In the genomic region with DNA sequence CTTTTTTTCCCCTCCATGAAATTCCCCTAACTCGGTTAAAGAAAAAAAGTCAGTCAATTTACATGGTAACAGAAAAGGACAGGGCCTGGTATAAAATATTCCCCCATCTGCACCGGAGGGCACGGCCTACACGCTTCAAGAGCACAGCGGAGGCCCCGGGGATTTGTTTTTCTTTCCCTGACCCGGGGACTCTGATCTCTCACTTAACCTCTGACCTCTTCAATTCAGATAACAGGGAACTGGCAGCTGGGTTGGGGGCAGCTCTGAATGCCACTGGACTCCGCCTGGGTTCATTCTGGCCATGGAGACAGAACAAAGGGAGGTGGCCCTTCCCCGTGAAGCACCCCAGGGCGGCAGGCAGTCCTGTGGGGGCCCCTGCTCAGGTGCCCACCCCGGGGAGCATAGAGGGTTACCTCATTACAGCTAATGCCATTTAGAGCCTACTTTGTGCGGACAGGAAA, we compare ENCODE assay signal across 1 cellular context.
A peak's percentile ranks its signal among the peaks of the same experiment; 100 is the strongest.
TF ChIP-seq lines count a peak whose summit lies in the region.

No MANE protein-coding gene starts in this region.

TF ChIP-seq in HepG2, 621 proteins besides CTCF, POLR2A, EP300 and RAD21 (continued from another document and continues in another):
- TF ChIP-seq PHF8 (CRISPR knock-in tag; IDR thresholded peaks at IDR 0.05) (peak; percentile 57), ZNF543 (CRISPR knock-in tag; IDR thresholded peaks at IDR 0.05) (0 out of 2 replicates have a peak, but pooled peaks have one; percentile 49), ZNF136 (CRISPR knock-in tag; IDR thresholded peaks at IDR 0.05; ENCODE audit: low read depth) (no peak; the same call in 1 of the 2 replicates), NFYB (CRISPR knock-in tag; IDR thresholded peaks at IDR 0.05) (no peak), KMT2A (CRISPR knock-in tag; IDR thresholded peaks at IDR 0.05) (no peak), ZFP36 (IDR thresholded peaks at IDR 0.05; ENCODE audit: borderline replicate concordance, low read depth, low read length, partially characterized antibody) (no peak), ATF1 (CRISPR knock-in tag; IDR thresholded peaks at IDR 0.05) (peak; percentile 47), ZNF343 (CRISPR knock-in tag; IDR thresholded peaks at IDR 0.05) (peak; percentile 99), HCFC1 (IDR thresholded peaks at IDR 0.05; ENCODE audit: low read depth, low read length) (no peak), ZNF589 (CRISPR knock-in tag; conservative IDR thresholded peaks at IDR 0.05) (no peak), GZF1 (CRISPR knock-in tag; IDR thresholded peaks at IDR 0.05) (no peak), ZMYM2 (CRISPR knock-in tag; IDR thresholded peaks at IDR 0.05) (0 out of 2 replicates have a peak, but pooled peaks have one; percentile 46), SAP130 (CRISPR knock-in tag; IDR thresholded peaks at IDR 0.05; ENCODE audit: low read depth) (peak; percentile 69), U2AF2 (IDR thresholded peaks at IDR 0.05; ENCODE audit: low read depth, low read length) (no peak), RXRB (CRISPR knock-in tag; IDR thresholded peaks at IDR 0.05; ENCODE audit: borderline replicate concordance) (peak; percentile 87; the same call in 1 of the 2 replicates), FOXK1 (CRISPR knock-in tag; IDR thresholded peaks at IDR 0.05; ENCODE audit: borderline replicate concordance, low read depth) (peak; percentile 35; the same call in 1 of the 2 replicates), SETDB1 (CRISPR knock-in tag; IDR thresholded peaks at IDR 0.05; ENCODE audit: borderline replicate concordance) (no peak), TBX2 (CRISPR knock-in tag; IDR thresholded peaks at IDR 0.05; ENCODE audit: borderline replicate concordance) (peak; percentile 64; the same call in 1 of the 2 replicates), ZSCAN30 (CRISPR knock-in tag; IDR thresholded peaks at IDR 0.05) (no peak), THAP11 (CRISPR knock-in tag; IDR thresholded peaks at IDR 0.05) (peak; percentile 58; the same call in 1 of the 2 replicates), ZNF432 (CRISPR knock-in tag; IDR thresholded peaks at IDR 0.05; ENCODE audit: borderline replicate concordance) (no peak), GFI1 (CRISPR knock-in tag; IDR thresholded peaks at IDR 0.05; ENCODE audit: borderline replicate concordance) (peak; percentile 36; the same call in 1 of the 2 replicates), REL (CRISPR knock-in tag; conservative IDR thresholded peaks at IDR 0.05) (no peak), MED1 (CRISPR knock-in tag; IDR thresholded peaks at IDR 0.05) (peak; percentile 90), ZNF567 (CRISPR knock-in tag; IDR thresholded peaks at IDR 0.05; ENCODE audit: borderline replicate concordance) (no peak), HMGA1 (CRISPR knock-in tag; conservative IDR thresholded peaks at IDR 0.05) (no peak), HNF4A (CRISPR knock-in tag; IDR thresholded peaks at IDR 0.05) (peak; percentile 97), SPEN (CRISPR knock-in tag; IDR thresholded peaks at IDR 0.05; ENCODE audit: low read depth) (peak; percentile 82), MTF2 (CRISPR knock-in tag; IDR thresholded peaks at IDR 0.05; ENCODE audit: borderline replicate concordance) (no peak), ASH2L (IDR thresholded peaks at IDR 0.05; ENCODE audit: insufficient read length, low read depth, low read length) (peak; percentile 88), CREM (IDR thresholded peaks at IDR 0.05) (peak; percentile 68; the same call in 1 of the 2 replicates), CREM (CRISPR knock-in tag; IDR thresholded peaks at IDR 0.05) (no peak), FLYWCH1 (CRISPR knock-in tag; IDR thresholded peaks at IDR 0.05) (no peak), MBD4 (IDR thresholded peaks at IDR 0.05; ENCODE audit: borderline replicate concordance, low read length) (no peak), ETV5 (CRISPR knock-in tag; IDR thresholded peaks at IDR 0.05; ENCODE audit: borderline replicate concordance) (peak; percentile 13; the same call in 1 of the 2 replicates), ELF1 (CRISPR knock-in tag; IDR thresholded peaks at IDR 0.05) (0 out of 2 replicates have a peak, but pooled peaks have one; percentile 42)
- TF ChIP-seq, protein P1, sequence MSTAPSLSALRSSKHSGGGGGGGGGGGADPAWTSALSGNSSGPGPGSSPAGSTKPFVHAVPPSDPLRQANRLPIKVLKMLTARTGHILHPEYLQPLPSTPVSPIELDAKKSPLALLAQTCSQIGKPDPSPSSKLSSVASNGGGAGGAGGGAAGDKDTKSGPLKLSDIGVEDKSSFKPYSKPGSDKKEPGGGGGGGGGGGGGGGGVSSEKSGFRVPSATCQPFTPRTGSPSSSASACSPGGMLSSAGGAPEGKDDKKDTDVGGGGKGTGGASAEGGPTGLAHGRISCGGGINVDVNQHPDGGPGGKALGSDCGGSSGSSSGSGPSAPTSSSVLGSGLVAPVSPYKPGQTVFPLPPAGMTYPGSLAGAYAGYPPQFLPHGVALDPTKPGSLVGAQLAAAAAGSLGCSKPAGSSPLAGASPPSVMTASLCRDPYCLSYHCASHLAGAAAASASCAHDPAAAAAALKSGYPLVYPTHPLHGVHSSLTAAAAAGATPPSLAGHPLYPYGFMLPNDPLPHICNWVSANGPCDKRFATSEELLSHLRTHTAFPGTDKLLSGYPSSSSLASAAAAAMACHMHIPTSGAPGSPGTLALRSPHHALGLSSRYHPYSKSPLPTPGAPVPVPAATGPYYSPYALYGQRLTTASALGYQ (CRISPR knock-in tag; IDR thresholded peaks at IDR 0.05) = peak; percentile 53; the same call in 1 of the 2 replicates
- TF ChIP-seq, protein P2, sequence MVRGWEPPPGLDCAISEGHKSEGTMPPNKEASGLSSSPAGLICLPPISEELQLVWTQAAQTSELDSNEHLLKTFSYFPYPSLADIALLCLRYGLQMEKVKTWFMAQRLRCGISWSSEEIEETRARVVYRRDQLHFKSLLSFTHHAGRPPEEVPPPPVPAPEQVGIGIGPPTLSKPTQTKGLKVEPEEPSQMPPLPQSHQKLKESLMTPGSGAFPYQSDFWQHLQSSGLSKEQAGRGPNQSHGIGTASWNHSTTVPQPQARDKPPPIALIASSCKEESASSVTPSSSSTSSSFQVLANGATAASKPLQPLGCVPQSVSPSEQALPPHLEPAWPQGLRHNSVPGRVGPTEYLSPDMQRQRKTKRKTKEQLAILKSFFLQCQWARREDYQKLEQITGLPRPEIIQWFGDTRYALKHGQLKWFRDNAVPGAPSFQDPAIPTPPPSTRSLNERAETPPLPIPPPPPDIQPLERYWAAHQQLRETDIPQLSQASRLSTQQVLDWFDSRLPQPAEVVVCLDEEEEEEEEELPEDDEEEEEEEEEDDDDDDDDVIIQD (CRISPR knock-in tag; IDR thresholded peaks at IDR 0.05; ENCODE audit: low read depth) = peak; percentile 83; the same call in 1 of the 2 replicates
- TF ChIP-seq, protein P3, sequence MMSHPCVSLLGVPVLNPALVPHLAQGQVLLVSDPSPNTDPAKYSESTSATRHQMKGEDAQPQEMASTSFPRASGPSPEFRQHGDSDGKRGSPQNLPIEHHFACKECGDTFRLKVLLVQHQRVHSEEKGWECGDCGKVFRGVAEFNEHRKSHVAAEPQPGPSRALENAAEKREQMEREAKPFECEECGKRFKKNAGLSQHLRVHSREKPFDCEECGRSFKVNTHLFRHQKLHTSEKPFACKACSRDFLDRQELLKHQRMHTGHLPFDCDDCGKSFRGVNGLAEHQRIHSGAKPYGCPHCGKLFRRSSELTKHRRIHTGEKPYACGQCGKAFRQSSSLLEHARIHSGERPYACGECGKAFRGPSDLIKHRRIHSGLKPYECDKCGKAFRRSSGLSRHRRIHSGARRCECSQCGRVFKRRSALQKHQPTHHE (CRISPR knock-in tag; IDR thresholded peaks at IDR 0.05; ENCODE audit: borderline replicate concordance) = no peak
- TF ChIP-seq, protein P4, sequence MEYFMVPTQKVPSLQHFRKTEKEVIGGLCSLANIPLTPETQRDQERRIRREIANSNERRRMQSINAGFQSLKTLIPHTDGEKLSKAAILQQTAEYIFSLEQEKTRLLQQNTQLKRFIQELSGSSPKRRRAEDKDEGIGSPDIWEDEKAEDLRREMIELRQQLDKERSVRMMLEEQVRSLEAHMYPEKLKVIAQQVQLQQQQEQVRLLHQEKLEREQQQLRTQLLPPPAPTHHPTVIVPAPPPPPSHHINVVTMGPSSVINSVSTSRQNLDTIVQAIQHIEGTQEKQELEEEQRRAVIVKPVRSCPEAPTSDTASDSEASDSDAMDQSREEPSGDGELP (IDR thresholded peaks at IDR 0.05; ENCODE audit: borderline replicate concordance, low read depth) = peak; percentile 86
- TF ChIP-seq, protein P5, sequence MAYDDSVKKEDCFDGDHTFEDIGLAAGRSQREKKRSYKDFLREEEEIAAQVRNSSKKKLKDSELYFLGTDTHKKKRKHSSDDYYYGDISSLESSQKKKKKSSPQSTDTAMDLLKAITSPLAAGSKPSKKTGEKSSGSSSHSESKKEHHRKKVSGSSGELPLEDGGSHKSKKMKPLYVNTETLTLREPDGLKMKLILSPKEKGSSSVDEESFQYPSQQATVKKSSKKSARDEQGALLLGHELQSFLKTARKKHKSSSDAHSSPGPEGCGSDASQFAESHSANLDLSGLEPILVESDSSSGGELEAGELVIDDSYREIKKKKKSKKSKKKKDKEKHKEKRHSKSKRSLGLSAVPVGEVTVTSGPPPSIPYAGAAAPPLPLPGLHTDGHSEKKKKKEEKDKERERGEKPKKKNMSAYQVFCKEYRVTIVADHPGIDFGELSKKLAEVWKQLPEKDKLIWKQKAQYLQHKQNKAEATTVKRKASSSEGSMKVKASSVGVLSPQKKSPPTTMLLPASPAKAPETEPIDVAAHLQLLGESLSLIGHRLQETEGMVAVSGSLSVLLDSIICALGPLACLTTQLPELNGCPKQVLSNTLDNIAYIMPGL (CRISPR knock-in tag; IDR thresholded peaks at IDR 0.05; ENCODE audit: borderline replicate concordance in 1 of 2, low read depth in 1 of 2) = peak; percentile 42 to 51; a peak in 3 of 4 replicates
- TF ChIP-seq, protein P6, sequence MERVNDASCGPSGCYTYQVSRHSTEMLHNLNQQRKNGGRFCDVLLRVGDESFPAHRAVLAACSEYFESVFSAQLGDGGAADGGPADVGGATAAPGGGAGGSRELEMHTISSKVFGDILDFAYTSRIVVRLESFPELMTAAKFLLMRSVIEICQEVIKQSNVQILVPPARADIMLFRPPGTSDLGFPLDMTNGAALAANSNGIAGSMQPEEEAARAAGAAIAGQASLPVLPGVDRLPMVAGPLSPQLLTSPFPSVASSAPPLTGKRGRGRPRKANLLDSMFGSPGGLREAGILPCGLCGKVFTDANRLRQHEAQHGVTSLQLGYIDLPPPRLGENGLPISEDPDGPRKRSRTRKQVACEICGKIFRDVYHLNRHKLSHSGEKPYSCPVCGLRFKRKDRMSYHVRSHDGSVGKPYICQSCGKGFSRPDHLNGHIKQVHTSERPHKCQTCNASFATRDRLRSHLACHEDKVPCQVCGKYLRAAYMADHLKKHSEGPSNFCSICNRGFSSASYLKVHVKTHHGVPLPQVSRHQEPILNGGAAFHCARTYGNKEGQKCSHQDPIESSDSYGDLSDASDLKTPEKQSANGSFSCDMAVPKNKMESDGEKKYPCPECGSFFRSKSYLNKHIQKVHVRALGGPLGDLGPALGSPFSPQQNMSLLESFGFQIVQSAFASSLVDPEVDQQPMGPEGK (CRISPR knock-in tag; IDR thresholded peaks at IDR 0.05) = peak; percentile 99
- TF ChIP-seq, protein P7, sequence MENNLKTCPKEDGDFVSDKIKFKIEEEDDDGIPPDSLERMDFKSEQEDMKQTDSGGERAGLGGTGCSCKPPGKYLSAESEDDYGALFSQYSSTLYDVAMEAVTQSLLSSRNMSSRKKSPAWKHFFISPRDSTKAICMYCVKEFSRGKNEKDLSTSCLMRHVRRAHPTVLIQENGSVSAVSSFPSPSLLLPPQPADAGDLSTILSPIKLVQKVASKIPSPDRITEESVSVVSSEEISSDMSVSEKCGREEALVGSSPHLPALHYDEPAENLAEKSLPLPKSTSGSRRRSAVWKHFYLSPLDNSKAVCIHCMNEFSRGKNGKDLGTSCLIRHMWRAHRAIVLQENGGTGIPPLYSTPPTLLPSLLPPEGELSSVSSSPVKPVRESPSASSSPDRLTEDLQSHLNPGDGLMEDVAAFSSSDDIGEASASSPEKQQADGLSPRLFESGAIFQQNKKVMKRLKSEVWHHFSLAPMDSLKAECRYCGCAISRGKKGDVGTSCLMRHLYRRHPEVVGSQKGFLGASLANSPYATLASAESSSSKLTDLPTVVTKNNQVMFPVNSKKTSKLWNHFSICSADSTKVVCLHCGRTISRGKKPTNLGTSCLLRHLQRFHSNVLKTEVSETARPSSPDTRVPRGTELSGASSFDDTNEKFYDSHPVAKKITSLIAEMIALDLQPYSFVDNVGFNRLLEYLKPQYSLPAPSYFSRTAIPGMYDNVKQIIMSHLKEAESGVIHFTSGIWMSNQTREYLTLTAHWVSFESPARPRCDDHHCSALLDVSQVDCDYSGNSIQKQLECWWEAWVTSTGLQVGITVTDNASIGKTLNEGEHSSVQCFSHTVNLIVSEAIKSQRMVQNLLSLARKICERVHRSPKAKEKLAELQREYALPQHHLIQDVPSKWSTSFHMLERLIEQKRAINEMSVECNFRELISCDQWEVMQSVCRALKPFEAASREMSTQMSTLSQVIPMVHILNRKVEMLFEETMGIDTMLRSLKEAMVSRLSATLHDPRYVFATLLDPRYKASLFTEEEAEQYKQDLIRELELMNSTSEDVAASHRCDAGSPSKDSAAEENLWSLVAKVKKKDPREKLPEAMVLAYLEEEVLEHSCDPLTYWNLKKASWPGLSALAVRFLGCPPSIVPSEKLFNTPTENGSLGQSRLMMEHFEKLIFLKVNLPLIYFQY (CRISPR knock-in tag; IDR thresholded peaks at IDR 0.05; ENCODE audit: borderline replicate concordance) = no peak; the same call in 1 of the 2 replicates
- TF ChIP-seq, protein P8, sequence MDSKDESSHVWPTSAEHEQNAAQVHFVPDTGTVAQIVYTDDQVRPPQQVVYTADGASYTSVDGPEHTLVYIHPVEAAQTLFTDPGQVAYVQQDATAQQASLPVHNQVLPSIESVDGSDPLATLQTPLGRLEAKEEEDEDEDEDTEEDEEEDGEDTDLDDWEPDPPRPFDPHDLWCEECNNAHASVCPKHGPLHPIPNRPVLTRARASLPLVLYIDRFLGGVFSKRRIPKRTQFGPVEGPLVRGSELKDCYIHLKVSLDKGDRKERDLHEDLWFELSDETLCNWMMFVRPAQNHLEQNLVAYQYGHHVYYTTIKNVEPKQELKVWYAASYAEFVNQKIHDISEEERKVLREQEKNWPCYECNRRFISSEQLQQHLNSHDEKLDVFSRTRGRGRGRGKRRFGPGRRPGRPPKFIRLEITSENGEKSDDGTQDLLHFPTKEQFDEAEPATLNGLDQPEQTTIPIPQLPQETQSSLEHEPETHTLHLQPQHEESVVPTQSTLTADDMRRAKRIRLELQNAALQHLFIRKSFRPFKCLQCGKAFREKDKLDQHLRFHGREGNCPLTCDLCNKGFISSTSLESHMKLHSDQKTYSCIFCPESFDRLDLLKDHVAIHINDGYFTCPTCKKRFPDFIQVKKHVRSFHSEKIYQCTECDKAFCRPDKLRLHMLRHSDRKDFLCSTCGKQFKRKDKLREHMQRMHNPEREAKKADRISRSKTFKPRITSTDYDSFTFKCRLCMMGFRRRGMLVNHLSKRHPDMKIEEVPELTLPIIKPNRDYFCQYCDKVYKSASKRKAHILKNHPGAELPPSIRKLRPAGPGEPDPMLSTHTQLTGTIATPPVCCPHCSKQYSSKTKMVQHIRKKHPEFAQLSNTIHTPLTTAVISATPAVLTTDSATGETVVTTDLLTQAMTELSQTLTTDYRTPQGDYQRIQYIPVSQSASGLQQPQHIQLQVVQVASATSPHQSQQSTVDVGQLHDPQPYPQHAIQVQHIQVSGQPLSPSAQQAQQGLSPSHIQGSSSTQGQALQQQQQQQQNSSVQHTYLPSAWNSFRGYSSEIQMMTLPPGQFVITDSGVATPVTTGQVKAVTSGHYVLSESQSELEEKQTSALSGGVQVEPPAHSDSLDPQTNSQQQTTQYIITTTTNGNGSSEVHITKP (CRISPR knock-in tag; IDR thresholded peaks at IDR 0.05; ENCODE audit: low read depth) = 0 out of 2 replicates have a peak, but pooled peaks have one; percentile 25
